Comparison of ENCODE assay signal across 21 cellular contexts in genomic region chr6:169896826-169897456, GRCh38.
"Had no signal": no experiment of that assay in that cellular context is flagged by ENCODE, and none has a peak within 500 bp of the region (broad histone marks: within the 10 kb centered on the region; RNA-seq: fewer than 3 reads in every experiment).

No MANE protein-coding gene starts in this region.

- H3K36me3 ChIP-seq: breast epithelium, SJCRH30 had no signal

- H3K27ac ChIP-seq: breast epithelium, SJCRH30 had no signal

- H3K4me3 Mint-ChIP-seq: activated CD8-positive, alpha-beta T cell treated with anti-CD3 and anti-CD28 coated beads for 36 hours; activated naive CD4-positive, alpha-beta T cell treated with anti-CD3 and anti-CD28 coated beads, Interleukin-2, amount 50 U/mL, for 24 hours; activated T-cell treated with anti-CD3 and anti-CD28 coated beads, Interleukin-2, amount 50 U/mL, for 24 hours; activated T-helper 1 cell treated with anti-CD3 and anti-CD28 coated beads, Interleukin-12 subunit alpha, Interleukin-12 subunit beta, Interleukin-2, Interleukin-4 antibody, amounts not matched to agents 30 ng/mL and 10 ng/mL and 1 ng/mL, durations not matched to agents 14 hours and 24 hours and 36 hours had no signal

- H3K4me3 ChIP-seq: breast epithelium, SJCRH30 had no signal

- H3K4me1 ChIP-seq: breast epithelium, SJCRH30 had no signal

- H3K36me3 Mint-ChIP-seq: activated naive CD4-positive, alpha-beta T cell treated with anti-CD3 and anti-CD28 coated beads, Interleukin-2, amount 50 U/mL, for 24 hours had no signal

- H3K27me3 ChIP-seq: breast epithelium, SJCRH30 had no signal

- H3K4me1 Mint-ChIP-seq: activated naive CD4-positive, alpha-beta T cell treated with anti-CD3 and anti-CD28 coated beads, Interleukin-2, amount 50 U/mL, for 24 hours had no signal

- ATAC-seq: activated CD4-positive, CD25-positive, alpha-beta regulatory T cell treated with anti-CD3 and anti-CD28 coated beads, Interleukin-2, amount 50 U/mL, for 24 hours; activated CD8-positive, alpha-beta T cell treated with anti-CD3 and anti-CD28 coated beads for 36 hours had no signal

- H3K9me3 ChIP-seq: breast epithelium, SJCRH30, SK-N-SH had no signal

- H3K27ac Mint-ChIP-seq: activated CD8-positive, alpha-beta T cell treated with anti-CD3 and anti-CD28 coated beads for 36 hours; activated T-cell treated with anti-CD3 and anti-CD28 coated beads, Interleukin-2, amount 50 U/mL, for 24 hours; activated T-helper 1 cell treated with anti-CD3 and anti-CD28 coated beads, Interleukin-12 subunit alpha, Interleukin-12 subunit beta, Interleukin-2, Interleukin-4 antibody, amounts not matched to agents 30 ng/mL and 10 ng/mL and 1 ng/mL, durations not matched to agents 14 hours and 24 hours and 36 hours had no signal

- H3K4me2 ChIP-seq: SK-N-SH had no signal

- H3K9ac ChIP-seq: SK-N-SH had no signal

- DNase-seq: activated CD4-positive, alpha-beta T cell treated with anti-CD3 and anti-CD28 coated beads for 4 hours; activated CD8-positive, alpha-beta T cell treated with anti-CD3 and anti-CD28 coated beads for 36 hours; activated effector memory CD4-positive, alpha-beta T cell treated with Interleukin-2 at 50 U/mL for 16 hours; activated naive CD4-positive, alpha-beta T cell; activated T-cell treated with anti-CD3 and anti-CD28 coated beads, Interleukin-2, amount 50 U/mL, for 24 hours; aorta; MM.1S; NCI-H1105; NCI-H1436; NCI-H1694 treated with DMSO at 0.1 percent for 48 hours; NCI-H2029 treated with DMSO at 0.1 percent for 48 hours; NCI-H345; NCI-H510A; NCI-H526 treated with DMSO at 0.1 percent for 48 hours; NCI-H82; SJCRH30 had no signal

- H3K9me3 Mint-ChIP-seq: activated CD8-positive, alpha-beta T cell treated with anti-CD3 and anti-CD28 coated beads for 36 hours; activated naive CD4-positive, alpha-beta T cell treated with anti-CD3 and anti-CD28 coated beads, Interleukin-2, amount 50 U/mL, for 24 hours; activated T-cell treated with anti-CD3 and anti-CD28 coated beads, Interleukin-2, amount 50 U/mL, for 24 hours had no signal
